1 cellular context compared by ENCODE assay signal in the genomic region with DNA sequence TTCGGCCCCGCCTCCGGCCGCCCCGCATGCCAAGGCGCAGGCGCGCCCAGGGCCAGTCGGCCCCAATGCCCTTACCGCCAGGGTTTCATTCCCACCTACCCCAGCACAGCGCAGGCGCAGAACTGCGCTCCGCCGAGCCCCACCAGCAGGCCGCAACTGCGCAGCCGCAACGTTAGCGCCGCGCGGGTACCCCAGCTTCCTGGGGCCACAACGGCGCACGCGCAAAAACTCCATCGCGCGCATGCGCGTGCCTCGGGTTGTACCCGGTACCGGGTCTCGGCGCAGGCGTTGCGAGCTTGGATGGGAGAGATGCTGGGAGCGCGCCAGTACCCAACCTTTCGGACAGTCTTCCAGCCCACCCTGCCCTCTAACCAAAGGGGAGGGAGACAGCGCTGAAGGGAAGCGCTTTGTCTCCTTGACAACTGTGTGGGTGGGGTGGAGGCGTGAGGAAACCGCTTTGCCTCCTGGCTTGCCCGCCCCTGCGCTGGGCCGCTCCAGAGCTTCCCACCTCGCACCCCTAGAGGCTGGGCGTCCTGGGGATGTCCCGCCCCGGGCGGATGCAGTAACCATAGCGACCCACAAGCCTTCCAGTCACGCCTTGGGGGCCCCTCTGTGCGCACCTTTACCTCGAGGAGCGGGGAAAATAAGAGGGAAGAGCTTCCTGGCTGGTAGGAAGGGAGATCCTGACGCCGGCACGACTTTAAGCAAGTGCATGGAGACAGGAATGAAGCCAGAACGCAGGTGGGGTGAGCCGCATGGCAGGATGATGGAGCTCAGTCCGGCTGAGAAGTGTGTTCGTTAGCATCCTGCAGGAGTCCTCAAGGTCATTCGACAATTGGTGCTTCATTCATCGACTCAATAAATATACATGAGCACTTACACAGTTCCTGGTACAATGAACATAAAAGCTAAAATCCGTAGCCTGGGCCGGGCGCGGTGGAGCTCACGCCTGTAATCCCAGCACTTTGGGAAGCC.
TF ChIP-seq lines count a peak whose summit lies in the region.

No MANE protein-coding gene starts in this region.

TF ChIP-seq in HepG2, 621 proteins besides CTCF, POLR2A, EP300 and RAD21 (continued from another document and continues in another):
- TF ChIP-seq, protein P1, sequence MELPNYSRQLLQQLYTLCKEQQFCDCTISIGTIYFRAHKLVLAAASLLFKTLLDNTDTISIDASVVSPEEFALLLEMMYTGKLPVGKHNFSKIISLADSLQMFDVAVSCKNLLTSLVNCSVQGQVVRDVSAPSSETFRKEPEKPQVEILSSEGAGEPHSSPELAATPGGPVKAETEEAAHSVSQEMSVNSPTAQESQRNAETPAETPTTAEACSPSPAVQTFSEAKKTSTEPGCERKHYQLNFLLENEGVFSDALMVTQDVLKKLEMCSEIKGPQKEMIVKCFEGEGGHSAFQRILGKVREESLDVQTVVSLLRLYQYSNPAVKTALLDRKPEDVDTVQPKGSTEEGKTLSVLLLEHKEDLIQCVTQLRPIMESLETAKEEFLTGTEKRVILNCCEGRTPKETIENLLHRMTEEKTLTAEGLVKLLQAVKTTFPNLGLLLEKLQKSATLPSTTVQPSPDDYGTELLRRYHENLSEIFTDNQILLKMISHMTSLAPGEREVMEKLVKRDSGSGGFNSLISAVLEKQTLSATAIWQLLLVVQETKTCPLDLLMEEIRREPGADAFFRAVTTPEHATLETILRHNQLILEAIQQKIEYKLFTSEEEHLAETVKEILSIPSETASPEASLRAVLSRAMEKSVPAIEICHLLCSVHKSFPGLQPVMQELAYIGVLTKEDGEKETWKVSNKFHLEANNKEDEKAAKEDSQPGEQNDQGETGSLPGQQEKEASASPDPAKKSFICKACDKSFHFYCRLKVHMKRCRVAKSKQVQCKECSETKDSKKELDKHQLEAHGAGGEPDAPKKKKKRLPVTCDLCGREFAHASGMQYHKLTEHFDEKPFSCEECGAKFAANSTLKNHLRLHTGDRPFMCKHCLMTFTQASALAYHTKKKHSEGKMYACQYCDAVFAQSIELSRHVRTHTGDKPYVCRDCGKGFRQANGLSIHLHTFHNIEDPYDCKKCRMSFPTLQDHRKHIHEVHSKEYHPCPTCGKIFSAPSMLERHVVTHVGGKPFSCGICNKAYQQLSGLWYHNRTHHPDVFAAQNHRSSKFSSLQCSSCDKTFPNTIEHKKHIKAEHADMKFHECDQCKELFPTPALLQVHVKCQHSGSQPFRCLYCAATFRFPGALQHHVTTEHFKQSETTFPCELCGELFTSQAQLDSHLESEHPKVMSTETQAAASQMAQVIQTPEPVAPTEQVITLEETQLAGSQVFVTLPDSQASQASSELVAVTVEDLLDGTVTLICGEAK (IDR thresholded peaks at IDR 0.05) = no peak
- TF ChIP-seq, protein P1 (CRISPR knock-in tag; IDR thresholded peaks at IDR 0.05) = no peak
- TF ChIP-seq, protein P2, sequence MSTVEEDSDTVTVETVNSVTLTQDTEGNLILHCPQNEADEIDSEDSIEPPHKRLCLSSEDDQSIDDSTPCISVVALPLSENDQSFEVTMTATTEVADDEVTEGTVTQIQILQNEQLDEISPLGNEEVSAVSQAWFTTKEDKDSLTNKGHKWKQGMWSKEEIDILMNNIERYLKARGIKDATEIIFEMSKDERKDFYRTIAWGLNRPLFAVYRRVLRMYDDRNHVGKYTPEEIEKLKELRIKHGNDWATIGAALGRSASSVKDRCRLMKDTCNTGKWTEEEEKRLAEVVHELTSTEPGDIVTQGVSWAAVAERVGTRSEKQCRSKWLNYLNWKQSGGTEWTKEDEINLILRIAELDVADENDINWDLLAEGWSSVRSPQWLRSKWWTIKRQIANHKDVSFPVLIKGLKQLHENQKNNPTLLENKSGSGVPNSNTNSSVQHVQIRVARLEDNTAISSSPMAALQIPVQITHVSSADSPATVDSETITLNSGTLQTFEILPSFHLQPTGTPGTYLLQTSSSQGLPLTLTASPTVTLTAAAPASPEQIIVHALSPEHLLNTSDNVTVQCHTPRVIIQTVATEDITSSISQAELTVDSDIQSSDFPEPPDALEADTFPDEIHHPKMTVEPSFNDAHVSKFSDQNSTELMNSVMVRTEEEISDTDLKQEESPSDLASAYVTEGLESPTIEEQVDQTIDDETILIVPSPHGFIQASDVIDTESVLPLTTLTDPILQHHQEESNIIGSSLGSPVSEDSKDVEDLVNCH (CRISPR knock-in tag; IDR thresholded peaks at IDR 0.05) = no peak
- TF ChIP-seq MZF1 (CRISPR knock-in tag; IDR thresholded peaks at IDR 0.05; ENCODE audit: borderline replicate concordance) = no peak
- no peak for TF ChIP-seq ELF4 (CRISPR knock-in tag; IDR thresholded peaks at IDR 0.05; ENCODE audit: borderline replicate concordance)
- TF ChIP-seq NONO (IDR thresholded peaks at IDR 0.05) = no peak
- TF ChIP-seq NONO (CRISPR knock-in tag; conservative IDR thresholded peaks at IDR 0.05) = peak; percentile 61; the same call in 1 of the 2 replicates
- TF ChIP-seq, protein P3, sequence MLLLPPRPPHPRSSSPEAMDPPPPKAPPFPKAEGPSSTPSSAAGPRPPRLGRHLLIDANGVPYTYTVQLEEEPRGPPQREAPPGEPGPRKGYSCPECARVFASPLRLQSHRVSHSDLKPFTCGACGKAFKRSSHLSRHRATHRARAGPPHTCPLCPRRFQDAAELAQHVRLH (CRISPR knock-in tag; IDR thresholded peaks at IDR 0.05; ENCODE audit: borderline replicate concordance, low read depth) = peak; percentile 50; the same call in 1 of the 2 replicates
- peak; percentile 83 for TF ChIP-seq THAP11 (CRISPR knock-in tag; IDR thresholded peaks at IDR 0.05)
- TF ChIP-seq ZNF589 (CRISPR knock-in tag; conservative IDR thresholded peaks at IDR 0.05) = no peak
- TF ChIP-seq, protein P4, sequence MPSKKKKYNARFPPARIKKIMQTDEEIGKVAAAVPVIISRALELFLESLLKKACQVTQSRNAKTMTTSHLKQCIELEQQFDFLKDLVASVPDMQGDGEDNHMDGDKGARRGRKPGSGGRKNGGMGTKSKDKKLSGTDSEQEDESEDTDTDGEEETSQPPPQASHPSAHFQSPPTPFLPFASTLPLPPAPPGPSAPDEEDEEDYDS (CRISPR knock-in tag; IDR thresholded peaks at IDR 0.05) = peak; percentile 20; the same call in 1 of the 2 replicates
- TF ChIP-seq ZFP82 (CRISPR knock-in tag; IDR thresholded peaks at IDR 0.05; ENCODE audit: borderline replicate concordance) = no peak
- TF ChIP-seq SP140L (CRISPR knock-in tag; IDR thresholded peaks at IDR 0.05; ENCODE audit: borderline replicate concordance) = no peak
- TF ChIP-seq FOSL2 (CRISPR knock-in tag; IDR thresholded peaks at IDR 0.05) = no peak
- no peak for TF ChIP-seq ZBTB8A (CRISPR knock-in tag; IDR thresholded peaks at IDR 0.05; ENCODE audit: borderline replicate concordance, low read depth)
- no peak for TF ChIP-seq PRPF4 (IDR thresholded peaks at IDR 0.05; ENCODE audit: low read depth, low read length, poor library complexity, severe bottlenecking)
- TF ChIP-seq KLF15 (CRISPR knock-in tag; IDR thresholded peaks at IDR 0.05; ENCODE audit: borderline replicate concordance) = no peak
- TF ChIP-seq XRCC5 (optimal IDR thresholded peaks at IDR 0.05; ENCODE audit: low read length) = peak; percentile 18
- TF ChIP-seq, protein P5, sequence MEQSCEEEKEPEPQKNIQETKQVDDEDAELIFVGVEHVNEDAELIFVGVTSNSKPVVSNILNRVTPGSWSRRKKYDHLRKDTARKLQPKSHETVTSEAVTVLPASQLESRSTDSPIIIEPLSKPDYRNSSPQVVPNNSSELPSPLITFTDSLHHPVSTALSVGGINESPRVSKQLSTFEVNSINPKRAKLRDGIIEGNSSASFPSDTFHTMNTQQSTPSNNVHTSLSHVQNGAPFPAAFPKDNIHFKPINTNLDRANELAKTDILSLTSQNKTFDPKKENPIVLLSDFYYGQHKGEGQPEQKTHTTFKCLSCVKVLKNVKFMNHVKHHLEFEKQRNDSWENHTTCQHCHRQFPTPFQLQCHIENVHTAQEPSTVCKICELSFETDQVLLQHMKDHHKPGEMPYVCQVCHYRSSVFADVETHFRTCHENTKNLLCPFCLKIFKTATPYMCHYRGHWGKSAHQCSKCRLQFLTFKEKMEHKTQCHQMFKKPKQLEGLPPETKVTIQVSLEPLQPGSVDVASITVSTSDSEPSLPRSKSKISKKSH (CRISPR knock-in tag; IDR thresholded peaks at IDR 0.05; ENCODE audit: borderline replicate concordance) = no peak
- TF ChIP-seq ZNF20 (CRISPR knock-in tag; IDR thresholded peaks at IDR 0.05) = no peak
- TF ChIP-seq ZNF883 (CRISPR knock-in tag; IDR thresholded peaks at IDR 0.05; ENCODE audit: not compliant biosample characterization) = peak; percentile 69
- TF ChIP-seq, protein P6, sequence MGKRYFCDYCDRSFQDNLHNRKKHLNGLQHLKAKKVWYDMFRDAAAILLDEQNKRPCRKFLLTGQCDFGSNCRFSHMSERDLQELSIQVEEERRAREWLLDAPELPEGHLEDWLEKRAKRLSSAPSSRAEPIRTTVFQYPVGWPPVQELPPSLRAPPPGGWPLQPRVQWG (CRISPR knock-in tag; IDR thresholded peaks at IDR 0.05; ENCODE audit: borderline replicate concordance, low read depth) = no peak
- TF ChIP-seq, protein P7, sequence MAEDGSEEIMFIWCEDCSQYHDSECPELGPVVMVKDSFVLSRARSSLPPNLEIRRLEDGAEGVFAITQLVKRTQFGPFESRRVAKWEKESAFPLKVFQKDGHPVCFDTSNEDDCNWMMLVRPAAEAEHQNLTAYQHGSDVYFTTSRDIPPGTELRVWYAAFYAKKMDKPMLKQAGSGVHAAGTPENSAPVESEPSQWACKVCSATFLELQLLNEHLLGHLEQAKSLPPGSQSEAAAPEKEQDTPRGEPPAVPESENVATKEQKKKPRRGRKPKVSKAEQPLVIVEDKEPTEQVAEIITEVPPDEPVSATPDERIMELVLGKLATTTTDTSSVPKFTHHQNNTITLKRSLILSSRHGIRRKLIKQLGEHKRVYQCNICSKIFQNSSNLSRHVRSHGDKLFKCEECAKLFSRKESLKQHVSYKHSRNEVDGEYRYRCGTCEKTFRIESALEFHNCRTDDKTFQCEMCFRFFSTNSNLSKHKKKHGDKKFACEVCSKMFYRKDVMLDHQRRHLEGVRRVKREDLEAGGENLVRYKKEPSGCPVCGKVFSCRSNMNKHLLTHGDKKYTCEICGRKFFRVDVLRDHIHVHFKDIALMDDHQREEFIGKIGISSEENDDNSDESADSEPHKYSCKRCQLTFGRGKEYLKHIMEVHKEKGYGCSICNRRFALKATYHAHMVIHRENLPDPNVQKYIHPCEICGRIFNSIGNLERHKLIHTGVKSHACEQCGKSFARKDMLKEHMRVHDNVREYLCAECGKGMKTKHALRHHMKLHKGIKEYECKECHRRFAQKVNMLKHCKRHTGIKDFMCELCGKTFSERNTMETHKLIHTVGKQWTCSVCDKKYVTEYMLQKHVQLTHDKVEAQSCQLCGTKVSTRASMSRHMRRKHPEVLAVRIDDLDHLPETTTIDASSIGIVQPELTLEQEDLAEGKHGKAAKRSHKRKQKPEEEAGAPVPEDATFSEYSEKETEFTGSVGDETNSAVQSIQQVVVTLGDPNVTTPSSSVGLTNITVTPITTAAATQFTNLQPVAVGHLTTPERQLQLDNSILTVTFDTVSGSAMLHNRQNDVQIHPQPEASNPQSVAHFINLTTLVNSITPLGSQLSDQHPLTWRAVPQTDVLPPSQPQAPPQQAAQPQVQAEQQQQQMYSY (CRISPR knock-in tag; IDR thresholded peaks at IDR 0.05) = peak; percentile 96
- peak; percentile 47; the same call in 1 of the 2 replicates for TF ChIP-seq ZNF205 (CRISPR knock-in tag; IDR thresholded peaks at IDR 0.05)
- no peak for TF ChIP-seq CENPX (CRISPR knock-in tag; IDR thresholded peaks at IDR 0.05)
- TF ChIP-seq ZNF207 (IDR thresholded peaks at IDR 0.05; ENCODE audit: borderline replicate concordance) = no peak
- TF ChIP-seq, protein P8, sequence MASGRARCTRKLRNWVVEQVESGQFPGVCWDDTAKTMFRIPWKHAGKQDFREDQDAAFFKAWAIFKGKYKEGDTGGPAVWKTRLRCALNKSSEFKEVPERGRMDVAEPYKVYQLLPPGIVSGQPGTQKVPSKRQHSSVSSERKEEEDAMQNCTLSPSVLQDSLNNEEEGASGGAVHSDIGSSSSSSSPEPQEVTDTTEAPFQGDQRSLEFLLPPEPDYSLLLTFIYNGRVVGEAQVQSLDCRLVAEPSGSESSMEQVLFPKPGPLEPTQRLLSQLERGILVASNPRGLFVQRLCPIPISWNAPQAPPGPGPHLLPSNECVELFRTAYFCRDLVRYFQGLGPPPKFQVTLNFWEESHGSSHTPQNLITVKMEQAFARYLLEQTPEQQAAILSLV (CRISPR knock-in tag; IDR thresholded peaks at IDR 0.05; ENCODE audit: borderline replicate concordance) = 0 out of 2 replicates have a peak, but pooled peaks have one; percentile 26
- no peak for TF ChIP-seq SRSF4 (IDR thresholded peaks at IDR 0.05; ENCODE audit: low read depth, low read length, poor library complexity, severe bottlenecking)
- no peak for TF ChIP-seq ATF7-NPFF (CRISPR knock-in tag; IDR thresholded peaks at IDR 0.05; ENCODE audit: low read depth)
- no peak for TF ChIP-seq EHMT2 (IDR thresholded peaks at IDR 0.05; ENCODE audit: borderline replicate concordance, low read depth, low read length)
- no peak for TF ChIP-seq NPAS2 (CRISPR knock-in tag; IDR thresholded peaks at IDR 0.05; ENCODE audit: borderline replicate concordance)
- TF ChIP-seq, protein P9, sequence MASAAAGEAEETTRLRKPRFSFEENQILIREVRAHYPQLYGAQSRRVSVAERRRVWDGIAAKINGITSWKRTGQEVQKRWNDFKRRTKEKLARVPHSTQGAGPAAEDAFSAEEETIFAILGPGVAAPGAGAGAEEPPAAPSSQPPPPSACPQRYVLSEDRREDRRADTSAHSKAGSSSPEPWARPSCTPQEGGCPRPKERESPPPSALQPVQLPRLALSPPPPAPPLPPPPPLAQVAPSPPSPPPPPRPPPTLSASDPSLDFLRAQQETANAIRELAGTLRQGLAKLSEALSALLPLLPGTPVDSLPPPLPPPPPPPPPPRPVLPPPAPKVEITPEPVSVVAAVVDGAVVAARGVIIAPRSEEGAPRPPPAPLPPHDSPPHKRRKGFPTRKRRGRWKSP (CRISPR knock-in tag; IDR thresholded peaks at IDR 0.05) = peak; percentile 100
- TF ChIP-seq ZFP41 (CRISPR knock-in tag; IDR thresholded peaks at IDR 0.05; ENCODE audit: borderline replicate concordance) = no peak
- TF ChIP-seq LCORL (IDR thresholded peaks at IDR 0.05) = no peak
- TF ChIP-seq LCORL (CRISPR knock-in tag; IDR thresholded peaks at IDR 0.05) = no peak
